30 cellular contexts compared by ENCODE assay signal in the genomic region with DNA sequence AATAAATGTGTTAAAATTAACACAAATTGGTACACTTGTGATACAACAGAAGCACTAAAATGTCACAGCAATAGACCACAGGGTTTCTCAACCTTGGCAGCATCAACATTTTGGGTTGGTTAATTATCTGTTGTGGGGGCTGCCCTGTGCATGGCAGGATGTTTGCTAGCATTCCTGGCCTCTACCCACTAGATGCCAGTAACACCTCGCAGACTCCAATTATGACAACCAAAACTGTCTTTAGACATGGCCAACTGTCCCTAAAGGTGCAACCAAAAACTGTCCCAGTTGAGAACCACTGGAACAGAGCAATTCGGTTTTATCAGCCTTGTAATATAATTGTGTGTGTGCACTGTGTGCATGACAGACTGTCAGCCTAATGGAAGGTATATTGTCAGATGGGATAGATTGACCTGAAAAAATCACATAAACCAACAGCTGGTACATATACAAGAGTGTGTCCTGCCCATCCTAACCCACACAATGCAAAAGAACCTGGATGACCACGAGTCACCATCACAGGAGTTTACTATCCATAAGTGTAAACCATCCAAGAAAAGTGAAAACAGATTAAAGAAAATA. TPM values are rescaled to one million over a fixed set of nuclear protein-coding genes. Genes with fewer than 3 reads are reported as not detected.
DNase-seq lines count a peak whose midpoint lies in the region; ATAC-seq and TF ChIP-seq lines count a peak whose summit lies in the region.
"Had no signal": no experiment of that assay in that cellular context is flagged by ENCODE, and none has a peak within 500 bp of the region (broad histone marks: within the 10 kb centered on the region; RNA-seq: fewer than 3 reads in every experiment).

No MANE protein-coding gene starts in this region.

- H2AFZ ChIP-seq in Loucy (ENCODE audit: low read length): no peak overlapping the region
- H2AFZ ChIP-seq: hepatocyte had no signal

- ATAC-seq in mucosa of descending colon (peak; percentile 41), GM19455 (IDR thresholded peaks at IDR 0.05; ENCODE audit: unreplicated experiment) (no peak), GM21786 (IDR thresholded peaks at IDR 0.05; ENCODE audit: unreplicated experiment) (no peak)
- ATAC-seq: activated naive CD4-positive, alpha-beta T cell treated with anti-CD3 and anti-CD28 coated beads, Interleukin-2, amount 50 U/mL, for 72 hours; left lung; stimulated activated naive B cell treated with anti-CD40 and anti-IgM and Interleukin-4, amounts not matched to agents 10 μg/mL and 1 μg/mL and 100 μg/mL, for 72 hours; WTC11 had no signal

- no peaks in the 10 kb centered on the region for H3K9me3 ChIP-seq in Loucy (ENCODE audit: insufficient read depth, low read depth, low read length)
- H3K9me3 ChIP-seq in mucosa of descending colon: no peaks in the 10 kb centered on the region
- H3K9me3 ChIP-seq: left lung, Peyer's patch, prostate gland, testis, uterus had no signal

- no peaks in the 10 kb centered on the region for H3K27me3 ChIP-seq in Loucy (ENCODE audit: insufficient read depth, low read length, poor library complexity, severe bottlenecking)
- H3K27me3 ChIP-seq: hepatocyte, Peyer's patch, testis, uterus had no signal

- no peaks in the 10 kb centered on the region for H3K9me2 ChIP-seq in Loucy (replicated peaks; ENCODE audit: low read depth, low read length)

- no peaks in the 10 kb centered on the region for H4K20me1 ChIP-seq in Loucy (ENCODE audit: insufficient read depth, low read length, poor library complexity, severe bottlenecking)

- H3K4me2 ChIP-seq in Loucy (ENCODE audit: low read depth, low read length, poor library complexity, severe bottlenecking): no peak overlapping the region
- H3K4me2 ChIP-seq: hepatocyte had no signal

- H3F3A ChIP-seq in Loucy (ENCODE audit: low read depth): no peaks in the 10 kb centered on the region; the same call in 1 of the 2 replicates

- DNase-seq in RPMI7951 (ENCODE audit: low read depth): peak; percentile 14
- DNase-seq in mucosa of descending colon: no peak
- DNase-seq in putamen (ENCODE audit: low spot score): no peak
- DNase-seq: aorta; caudate nucleus; CD4-positive, CD25-positive, alpha-beta regulatory T cell; foreskin fibroblast; HFFc6; immature natural killer cell; left lung; midbrain; NCI-H187; NCI-H2227 treated with DMSO at 0.1 percent for 48 hours; NCI-H748 treated with DMSO at 0.1 percent for 48 hours; Peyer's patch; stimulated activated CD4-positive, alpha-beta T cell treated with anti-CD3 and anti-CD28 coated beads, Interleukin-1b, Interleukin-23, amount 100 ng/mL, for 48 hours; stimulated activated naive B cell treated with anti-CD40 and anti-IgM and Interleukin-4, amounts not matched to agents 10 μg/mL and 1 μg/mL and 100 μg/mL, for 72 hours; testis; uterus had no signal

- no peak overlapping the region for H3K9ac ChIP-seq in Loucy (ENCODE audit: low read depth, low read length, poor library complexity, severe bottlenecking)

- H3K4me3 ChIP-seq in Loucy (ENCODE audit: low read length, poor library complexity, severe bottlenecking) (no peak overlapping the region), mucosa of descending colon (no peak overlapping the region)
- H3K4me3 ChIP-seq: hepatocyte, left lung, Peyer's patch, prostate gland, SK-N-MC, skin epidermis, testis, uterus had no signal

- no peaks in the 10 kb centered on the region for H3K79me2 ChIP-seq in Loucy (ENCODE audit: insufficient read depth, low read length)
- H3K79me2 ChIP-seq: hepatocyte had no signal

- peak; percentile 16 for TF ChIP-seq CTCF in GM12873 (IDR thresholded peaks at IDR 0.05; ENCODE audit: insufficient read depth, low read depth, low read length, missing control alignments)
- TF ChIP-seq CTCF in Loucy (conservative IDR thresholded peaks at IDR 0.05; ENCODE audit: low read length): peak; percentile 45
- TF ChIP-seq CTCF in mucosa of descending colon (IDR thresholded peaks at IDR 0.05): no peak

- H3K36me3 ChIP-seq in Loucy (ENCODE audit: insufficient read depth, low read length) (no peaks in the 10 kb centered on the region), mucosa of descending colon (ENCODE audit: low read depth) (no peaks in the 10 kb centered on the region)
- H3K36me3 ChIP-seq: left lung, Peyer's patch, prostate gland, uterus had no signal

- peaks cover 12% of the 10 kb centered on the region for H3K4me1 ChIP-seq in Loucy (ENCODE audit: insufficient read depth, low read length, poor library complexity, severe bottlenecking)
- H3K4me1 ChIP-seq in mucosa of descending colon (ENCODE audit: low read depth): peaks cover 4% of the 10 kb centered on the region
- H3K4me1 ChIP-seq: prostate gland, testis, uterus had no signal

- intact Hi-C loops in mucosa of descending colon (cut with DNase I, micrococcal nuclease): no loop called here

RNA-seq across cellular contexts. Expression of a gene that starts 13.5 kb away (rescaled TPM):
- not detected in 2 replicates for total RNA-seq in RPMI7951 (2014; rRNA removed; shearing (Covaris generic))
- 1 to 10 TPM; 4.0 to 8.4 (median 4.3) TPM for total RNA-seq in mucosa of descending colon
- total RNA-seq: activated naive CD4-positive, alpha-beta T cell treated with anti-CD3 and anti-CD28 coated beads, Interleukin-2, amount 50 U/mL, for 72 hours; G401; HFFc6 had no signal
